Comparison of ENCODE assay signal across 22 cellular contexts in the genomic region with DNA sequence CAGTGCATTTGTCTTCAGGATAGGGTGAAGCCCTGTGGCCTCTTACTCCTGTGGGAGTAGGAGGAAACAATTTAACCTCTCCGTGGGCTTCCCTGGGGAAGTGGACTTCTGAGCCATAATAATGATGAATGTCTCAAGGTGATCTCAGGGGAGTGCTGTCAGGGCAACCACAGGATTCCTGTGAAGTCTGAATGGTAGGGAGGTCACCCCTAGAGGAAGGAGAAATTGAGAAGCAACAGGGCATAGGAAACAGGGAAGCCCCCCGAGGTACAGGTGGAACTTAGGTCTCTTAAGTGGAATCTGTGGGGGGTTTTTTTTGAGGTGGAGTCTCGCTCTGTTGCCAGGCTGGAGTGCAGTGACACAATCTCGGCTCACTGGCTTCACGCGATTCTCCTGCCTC. TPM values are rescaled to one million over a fixed set of nuclear protein-coding genes. Genes with fewer than 3 reads are reported as not detected.
A peak's percentile ranks its signal among the peaks of the same experiment; 100 is the strongest.
DNase-seq lines count a peak whose midpoint lies in the region; ATAC-seq and TF ChIP-seq lines count a peak whose summit lies in the region.
"Had no signal": no experiment of that assay in that cellular context is flagged by ENCODE, and none has a peak within 500 bp of the region (broad histone marks: within the 10 kb centered on the region; RNA-seq: fewer than 3 reads in every experiment).

No MANE protein-coding gene starts in this region.

- ATAC-seq in activated T-helper 17 cell treated with anti-CD3 and anti-CD28 coated beads, Interleukin-2, amount 50 U/mL, for 72 hours (replicated peaks): no peak
- no peak for ATAC-seq in left colon

- no peaks in the 10 kb centered on the region for H3K27me3 ChIP-seq in tibial nerve

- H3K9me3 ChIP-seq in tibial nerve: no peaks in the 10 kb centered on the region

- H3K4me3 ChIP-seq in tibial nerve: no peak overlapping the region

- intact Hi-C loops in left colon (cut with DNase I, micrococcal nuclease): no loop called here

- no peaks in the 10 kb centered on the region for H3K9me3 Mint-ChIP-seq in T-helper 1 cell treated with Interleukin-12 subunit alpha and Interleukin-12 subunit beta and Interleukin-4 antibody, amounts not matched to agents 30 μg/mL and 1 μg/mL, for 36 hours
- no peaks in the 10 kb centered on the region for H3K9me3 Mint-ChIP-seq in activated T-helper 17 cell treated with anti-CD3 and anti-CD28 coated beads, Interleukin-2, amount 50 U/mL, for 72 hours
- H3K9me3 Mint-ChIP-seq in nephron progenitor cell: no peaks in the 10 kb centered on the region

- no peak overlapping the region for H3K4me3 Mint-ChIP-seq in T-helper 1 cell treated with Interleukin-12 subunit alpha and Interleukin-12 subunit beta and Interleukin-4 antibody, amounts not matched to agents 30 μg/mL and 1 μg/mL, for 36 hours
- H3K4me3 Mint-ChIP-seq in activated T-helper 17 cell treated with anti-CD3 and anti-CD28 coated beads, Interleukin-2, amount 50 U/mL, for 72 hours: no peak overlapping the region
- no peak overlapping the region for H3K4me3 Mint-ChIP-seq in nephron progenitor cell
- H3K4me3 Mint-ChIP-seq: B cell had no signal

- no peak for TF ChIP-seq CTCF in nephron progenitor cell (IDR thresholded peaks at IDR 0.05)
- TF ChIP-seq CTCF in tibial nerve (IDR thresholded peaks at IDR 0.05): no peak

- no peaks in the 10 kb centered on the region for H3K36me3 Mint-ChIP-seq in T-helper 1 cell treated with Interleukin-12 subunit alpha and Interleukin-12 subunit beta and Interleukin-4 antibody, amounts not matched to agents 30 μg/mL and 1 μg/mL, for 36 hours (ENCODE audit: low read depth)
- H3K36me3 Mint-ChIP-seq in activated T-helper 17 cell treated with anti-CD3 and anti-CD28 coated beads, Interleukin-2, amount 50 U/mL, for 72 hours (ENCODE audit: low read depth): peaks cover 27% of the 10 kb centered on the region
- H3K36me3 Mint-ChIP-seq in nephron progenitor cell (ENCODE audit: low read depth): peaks cover 8% of the 10 kb centered on the region

- peaks cover 0 to 13% (median 0%) of the 10 kb centered on the region in 3 donors for H3K36me3 ChIP-seq in tibial nerve

- peaks cover 0 to 92% (median 11%) of the 10 kb centered on the region in 4 donors for H3K4me1 ChIP-seq in tibial nerve

- H3K27ac Mint-ChIP-seq in T-helper 1 cell treated with Interleukin-12 subunit alpha and Interleukin-12 subunit beta and Interleukin-4 antibody, amounts not matched to agents 30 μg/mL and 1 μg/mL, for 36 hours: peak overlapping the region; percentile 45
- peak overlapping the region; percentile 59 for H3K27ac Mint-ChIP-seq in activated T-helper 17 cell treated with anti-CD3 and anti-CD28 coated beads, Interleukin-2, amount 50 U/mL, for 72 hours
- peak overlapping the region; percentile 60 for H3K27ac Mint-ChIP-seq in nephron progenitor cell
- H3K27ac Mint-ChIP-seq: B cell had no signal

- WGBS in tibial nerve, 2 donors: 85 to 91% methylated on average over 6 of the region's 6 CpGs

- DNase-seq in T-helper 1 cell: no peak
- no peak for DNase-seq in nephron progenitor cell
- DNase-seq in left colon: no peak
- DNase-seq in tibial nerve (ENCODE audit: low spot score in 2 of 2): no peak
- DNase-seq: Calu3, DMS153, DND-41, HCEC 1CT, KBM-7, MV-4-11, NCI-H1105, NCI-H1436 treated with DMSO at 0.1 percent for 48 hours, NCI-H187 treated with DMSO at 0.1 percent for 48 hours, NCI-H2107, NCI-H524, NCI-H774, SIG-M5 had no signal

- TF ChIP-seq EP300 in tibial nerve (IDR thresholded peaks at IDR 0.05): no peak

- H3K27me3 Mint-ChIP-seq in T-helper 1 cell treated with Interleukin-12 subunit alpha and Interleukin-12 subunit beta and Interleukin-4 antibody, amounts not matched to agents 30 μg/mL and 1 μg/mL, for 36 hours (ENCODE audit: low read depth): no peaks in the 10 kb centered on the region
- no peaks in the 10 kb centered on the region for H3K27me3 Mint-ChIP-seq in activated T-helper 17 cell treated with anti-CD3 and anti-CD28 coated beads, Interleukin-2, amount 50 U/mL, for 72 hours
- H3K27me3 Mint-ChIP-seq in nephron progenitor cell (ENCODE audit: low read depth, poor library complexity): no peaks in the 10 kb centered on the region
- H3K27me3 Mint-ChIP-seq: B cell had no signal

- no peak for TF ChIP-seq POLR2A in tibial nerve (IDR thresholded peaks at IDR 0.05)

- H3K27ac ChIP-seq in temporal lobe (ENCODE audit: low read depth, low read length) (peak overlapping the region; percentile 88), tibial nerve (no peak overlapping the region)
- H3K27ac ChIP-seq: 22Rv1 had no signal

- peaks cover 19% of the 10 kb centered on the region for H3K4me1 Mint-ChIP-seq in T-helper 1 cell treated with Interleukin-12 subunit alpha and Interleukin-12 subunit beta and Interleukin-4 antibody, amounts not matched to agents 30 μg/mL and 1 μg/mL, for 36 hours (ENCODE audit: low read depth)
- peaks cover 41% of the 10 kb centered on the region for H3K4me1 Mint-ChIP-seq in activated T-helper 17 cell treated with anti-CD3 and anti-CD28 coated beads, Interleukin-2, amount 50 U/mL, for 72 hours
- H3K4me1 Mint-ChIP-seq in nephron progenitor cell: peaks cover 66% of the 10 kb centered on the region

RNA-seq across cellular contexts. Expression of gene STK35, which starts 26.9 kb away (rescaled TPM):
- total RNA-seq in activated T-helper 17 cell treated with anti-CD3 and anti-CD28 coated beads, Interleukin-2, amount 50 U/mL, for 72 hours: 10 to 100 TPM; 23.1 to 25.9 TPM
- total RNA-seq in temporal lobe: 9.8 TPM
- 10 to 100 TPM; 21.9 to 23.8 TPM for total RNA-seq in left colon
- total RNA-seq in tibial nerve: 10 to 100 TPM; 13.3 to 26.1 (median 20.5) TPM
